Comparison of ENCODE assay signal across 20 cellular contexts in genomic region chr5:67266654-67267350, GRCh38.
DNase-seq lines count a peak whose midpoint lies in the region; ATAC-seq and TF ChIP-seq lines count a peak whose summit lies in the region.
"Had no signal": no experiment of that assay in that cellular context is flagged by ENCODE, and none has a peak within 500 bp of the region (broad histone marks: within the 10 kb centered on the region; RNA-seq: fewer than 3 reads in every experiment).

No MANE protein-coding gene starts in this region.

- H3K9me3 ChIP-seq in upper lobe of left lung (no peaks in the 10 kb centered on the region), mucosa of descending colon (no peaks in the 10 kb centered on the region)
- H3K9me3 ChIP-seq: psoas muscle had no signal

- H3K27ac ChIP-seq in VCaP, result peak overlapping the region; percentile 87
- H3K27ac ChIP-seq in foreskin keratinocyte, result peak overlapping the region; percentile 33
- H3K27ac ChIP-seq in rectal smooth muscle tissue (ENCODE audit: low read depth, low read length), result peak overlapping the region; percentile 95
- peak overlapping the region; percentile 69 to 89 (median 82) for H3K27ac ChIP-seq in upper lobe of left lung
- H3K27ac ChIP-seq: neural progenitor cell had no signal

- H3K4me3 ChIP-seq in rectal smooth muscle tissue (ENCODE audit: low read length), result no peak overlapping the region
- no peak overlapping the region for H3K4me3 ChIP-seq in upper lobe of left lung
- H3K4me3 ChIP-seq in mucosa of descending colon, result no peak overlapping the region
- H3K4me3 ChIP-seq: neural progenitor cell, psoas muscle had no signal

- 94 to 96% methylated on average over 6 of the region's 6 CpGs for WGBS in upper lobe of left lung, 2 donors

- no peak for TF ChIP-seq CTCF in VCaP (conservative IDR thresholded peaks at IDR 0.05)
- TF ChIP-seq CTCF in foreskin keratinocyte (conservative IDR thresholded peaks at IDR 0.05), result no peak
- no peak for TF ChIP-seq CTCF in upper lobe of left lung (IDR thresholded peaks at IDR 0.05)
- no peak for TF ChIP-seq CTCF in mucosa of descending colon (IDR thresholded peaks at IDR 0.05)

- H3K27me3 ChIP-seq in foreskin keratinocyte, result no peaks in the 10 kb centered on the region
- no peaks in the 10 kb centered on the region for H3K27me3 ChIP-seq in rectal smooth muscle tissue (ENCODE audit: control insufficient read depth, insufficient read depth, low read length)
- H3K27me3 ChIP-seq in upper lobe of left lung, result no peaks in the 10 kb centered on the region
- H3K27me3 ChIP-seq: neural progenitor cell had no signal

- ATAC-seq in foreskin keratinocyte, result no peak
- no peak for ATAC-seq in upper lobe of left lung (ENCODE audit: low FRiP score in 2 of 2)
- no peak for ATAC-seq in mucosa of descending colon

- DNase-seq in foreskin keratinocyte (no peak), upper lobe of left lung (no peak), mucosa of descending colon (no peak), hypothalamus (lab: John Stamatoyannopoulos, UW) (no peak)
- no peak for DNase-seq in stimulated activated CD8-positive, alpha-beta memory T cell treated with anti-CD3 and anti-CD28 coated beads, Interleukin-4, amount 100 ng/mL, for 48 hours
- DNase-seq: activated CD4-positive, alpha-beta T cell treated with anti-CD3 and anti-CD28 coated beads, Interleukin-2, amount 50 U/mL, for 48 hours; activated effector memory CD4-positive, alpha-beta T cell treated with anti-CD3 and anti-CD28 coated beads, Interleukin-2, amount 50 U/mL, for 16 hours; COR-L47; dermis blood vessel endothelial cell; DND-41; Kasumi-1; left cardiac atrium; NCI-H1092 treated with DMSO at 0.1 percent for 48 hours; NCI-H2029; NCI-H226; psoas muscle; stimulated activated CD4-positive, alpha-beta T cell treated with anti-CD3 and anti-CD28 coated beads, Interleukin-4, amount 100 ng/mL, for 24 hours had no signal

- H3K4me1 ChIP-seq in foreskin keratinocyte (peaks cover 28% of the 10 kb centered on the region), rectal smooth muscle tissue (ENCODE audit: control insufficient read depth, insufficient read depth, low read length) (peaks cover 39% of the 10 kb centered on the region), upper lobe of left lung (peaks cover 24 to 34% (median 27%) of the 10 kb centered on the region in 4 donors), mucosa of descending colon (ENCODE audit: low read depth) (peaks cover 21% of the 10 kb centered on the region)

- H3K36me3 ChIP-seq in rectal smooth muscle tissue (ENCODE audit: control insufficient read depth, insufficient read depth, low read length), result no peaks in the 10 kb centered on the region
- H3K36me3 ChIP-seq in upper lobe of left lung, result no peaks in the 10 kb centered on the region
- no peaks in the 10 kb centered on the region for H3K36me3 ChIP-seq in mucosa of descending colon (ENCODE audit: low read depth)
- H3K36me3 ChIP-seq: neural progenitor cell had no signal

- no peak for TF ChIP-seq EP300 in upper lobe of left lung (IDR thresholded peaks at IDR 0.05)

- no peak overlapping the region for H3K9ac ChIP-seq in rectal smooth muscle tissue (ENCODE audit: low read length)
- H3K9ac ChIP-seq: neural progenitor cell had no signal

- intact Hi-C loops in mucosa of descending colon (cut with DNase I, micrococcal nuclease), result no loop called here

- no peak for TF ChIP-seq POLR2A in upper lobe of left lung (IDR thresholded peaks at IDR 0.05)

Comparison
In these comparisons a context has a peak if more than half of its experiments do, and no peak if none do; other contexts are left out.
1. H3K27ac ChIP-seq: peak in every context shown above with its lines; median percentile 95 in rectal smooth muscle tissue; 87 in VCaP; 82 in upper lobe of left lung; 33 in foreskin keratinocyte.